In genomic region chr17:29003289-29003688, GRCh38 we compare ENCODE assay signal across 34 cellular contexts. TPM values are rescaled to one million over a fixed set of nuclear protein-coding genes. Genes with fewer than 3 reads are reported as not detected.
"Had no signal": no experiment of that assay in that cellular context is flagged by ENCODE, and none has a peak within 500 bp of the region (broad histone marks: within the 10 kb centered on the region; RNA-seq: fewer than 3 reads in every experiment).

No MANE protein-coding gene starts in this region.

- H3K27ac Mint-ChIP-seq: activated CD4-positive, alpha-beta memory T cell treated with anti-CD3 and anti-CD28 coated beads, Interleukin-2, amount 10 ng/mL, durations not matched to agents 7 days and 5 days; activated CD4-positive, alpha-beta T cell treated with anti-CD3 and anti-CD28 coated beads for 36 hours; activated CD4-positive, alpha-beta T cell treated with anti-CD3 and anti-CD28 coated beads, Interleukin-2, amount 10 ng/mL, durations not matched to agents 7 days and 5 days; activated CD8-positive, alpha-beta memory T cell treated with anti-CD3 and anti-CD28 coated beads, Interleukin-2, amount 10 ng/mL, durations not matched to agents 7 days and 5 days; activated CD8-positive, alpha-beta T cell treated with anti-CD3 and anti-CD28 coated beads, Interleukin-2, amount 10 ng/mL, durations not matched to agents 7 days and 5 days; activated naive CD4-positive, alpha-beta T cell treated with anti-CD3 and anti-CD28 coated beads, Interleukin-2, amount 10 ng/mL, durations not matched to agents 7 days and 5 days; activated naive CD4-positive, alpha-beta T cell treated with anti-CD3 and anti-CD28 coated beads, Interleukin-2, amount 50 U/mL, for 24 hours; activated naive CD8-positive, alpha-beta T cell; activated naive CD8-positive, alpha-beta T cell treated with anti-CD3 and anti-CD28 coated beads, Interleukin-2, amount 10 ng/mL, durations not matched to agents 7 days and 5 days; activated naive CD8-positive, alpha-beta T cell treated with anti-CD3 and anti-CD28 coated beads, Interleukin-2, amount 50 U/mL, for 24 hours; activated T-cell treated with anti-CD3 and anti-CD28 coated beads, Interleukin-2, amount 50 U/mL, for 24 hours; activated T-helper 2 cell treated with anti-CD3 and anti-CD28 coated beads, Interferon-gamma antibody, Interleukin-2, Interleukin-4, amounts not matched to agents 10 μg/mL and 5 μg/mL and 100 μg/mL, durations not matched to agents 14 hours and 24 hours and 36 hours; T-helper 1 cell treated with Interleukin-12 subunit alpha and Interleukin-12 subunit beta and Interleukin-4 antibody, amounts not matched to agents 30 μg/mL and 1 μg/mL, for 36 hours had no signal

- ATAC-seq: activated CD4-positive, alpha-beta T cell treated with anti-CD3 and anti-CD28 coated beads for 36 hours; activated CD4-positive, CD25-positive, alpha-beta regulatory T cell treated with anti-CD3 and anti-CD28 coated beads, Interleukin-2, amount 50 U/mL, for 24 hours; activated CD8-positive, alpha-beta memory T cell treated with anti-CD3 and anti-CD28 coated beads, Interleukin-2, amount 10 ng/mL, durations not matched to agents 7 days and 5 days; activated CD8-positive, alpha-beta T cell treated with anti-CD3 and anti-CD28 coated beads, Interleukin-2, amount 10 ng/mL, durations not matched to agents 7 days and 5 days; activated naive CD8-positive, alpha-beta T cell treated with anti-CD3 and anti-CD28 coated beads, Interleukin-2, amount 50 U/mL, for 24 hours; WTC11 had no signal

- H3K9me3 Mint-ChIP-seq: activated CD4-positive, alpha-beta memory T cell treated with anti-CD3 and anti-CD28 coated beads, Interleukin-2, amount 10 ng/mL, durations not matched to agents 7 days and 5 days; activated CD4-positive, alpha-beta T cell treated with anti-CD3 and anti-CD28 coated beads, Interleukin-2, amount 10 ng/mL, durations not matched to agents 7 days and 5 days; activated naive CD4-positive, alpha-beta T cell treated with anti-CD3 and anti-CD28 coated beads, Interleukin-2, amount 10 ng/mL, durations not matched to agents 7 days and 5 days; activated naive CD4-positive, alpha-beta T cell treated with anti-CD3 and anti-CD28 coated beads, Interleukin-2, amount 50 U/mL, for 24 hours; activated naive CD8-positive, alpha-beta T cell treated with anti-CD3 and anti-CD28 coated beads, Interleukin-2, amount 10 ng/mL, durations not matched to agents 7 days and 5 days; activated naive CD8-positive, alpha-beta T cell treated with anti-CD3 and anti-CD28 coated beads, Interleukin-2, amount 50 U/mL, for 24 hours; activated T-cell treated with anti-CD3 and anti-CD28 coated beads, Interleukin-2, amount 50 U/mL, for 24 hours; activated T-helper 2 cell treated with anti-CD3 and anti-CD28 coated beads, Interferon-gamma antibody, Interleukin-2, Interleukin-4, amounts not matched to agents 10 μg/mL and 5 μg/mL and 100 μg/mL, durations not matched to agents 14 hours and 24 hours and 36 hours; T-helper 1 cell treated with Interleukin-12 subunit alpha and Interleukin-12 subunit beta and Interleukin-4 antibody, amounts not matched to agents 30 μg/mL and 1 μg/mL, for 36 hours; WTC11 had no signal

- H3K36me3 Mint-ChIP-seq: activated CD8-positive, alpha-beta memory T cell treated with anti-CD3 and anti-CD28 coated beads, Interleukin-2, amount 10 ng/mL, durations not matched to agents 7 days and 5 days; activated naive CD4-positive, alpha-beta T cell treated with anti-CD3 and anti-CD28 coated beads, Interleukin-2, amount 10 ng/mL, durations not matched to agents 7 days and 5 days; activated naive CD4-positive, alpha-beta T cell treated with anti-CD3 and anti-CD28 coated beads, Interleukin-2, amount 50 U/mL, for 24 hours; activated naive CD8-positive, alpha-beta T cell; activated naive CD8-positive, alpha-beta T cell treated with anti-CD3 and anti-CD28 coated beads, Interleukin-2, amount 10 ng/mL, durations not matched to agents 7 days and 5 days; WTC11 had no signal

- H3K4me3 ChIP-seq: ascending aorta, breast epithelium had no signal

- H3K4me1 Mint-ChIP-seq: activated CD4-positive, alpha-beta memory T cell treated with anti-CD3 and anti-CD28 coated beads, Interleukin-2, amount 10 ng/mL, durations not matched to agents 7 days and 5 days; activated CD8-positive, alpha-beta memory T cell treated with anti-CD3 and anti-CD28 coated beads, Interleukin-2, amount 10 ng/mL, durations not matched to agents 7 days and 5 days; activated naive CD4-positive, alpha-beta T cell treated with anti-CD3 and anti-CD28 coated beads, Interleukin-2, amount 50 U/mL, for 24 hours; activated naive CD8-positive, alpha-beta T cell treated with anti-CD3 and anti-CD28 coated beads, Interleukin-2, amount 50 U/mL, for 24 hours had no signal

- H3K27ac ChIP-seq: ascending aorta, brain microvascular endothelial cell, breast epithelium, WERI-Rb-1 had no signal

- H3K4me3 Mint-ChIP-seq: activated CD4-positive, alpha-beta memory T cell treated with anti-CD3 and anti-CD28 coated beads, Interleukin-2, amount 10 ng/mL, durations not matched to agents 7 days and 5 days; activated CD4-positive, alpha-beta T cell treated with anti-CD3 and anti-CD28 coated beads for 36 hours; activated CD4-positive, alpha-beta T cell treated with anti-CD3 and anti-CD28 coated beads, Interleukin-2, amount 10 ng/mL, durations not matched to agents 7 days and 5 days; activated CD8-positive, alpha-beta memory T cell treated with anti-CD3 and anti-CD28 coated beads, Interleukin-2, amount 10 ng/mL, durations not matched to agents 7 days and 5 days; activated CD8-positive, alpha-beta T cell treated with anti-CD3 and anti-CD28 coated beads, Interleukin-2, amount 10 ng/mL, durations not matched to agents 7 days and 5 days; activated naive CD4-positive, alpha-beta T cell treated with anti-CD3 and anti-CD28 coated beads, Interleukin-2, amount 10 ng/mL, durations not matched to agents 7 days and 5 days; activated naive CD4-positive, alpha-beta T cell treated with anti-CD3 and anti-CD28 coated beads, Interleukin-2, amount 50 U/mL, for 24 hours; activated naive CD8-positive, alpha-beta T cell; activated naive CD8-positive, alpha-beta T cell treated with anti-CD3 and anti-CD28 coated beads, Interleukin-2, amount 10 ng/mL, durations not matched to agents 7 days and 5 days; activated naive CD8-positive, alpha-beta T cell treated with anti-CD3 and anti-CD28 coated beads, Interleukin-2, amount 50 U/mL, for 24 hours; activated T-cell treated with anti-CD3 and anti-CD28 coated beads, Interleukin-2, amount 50 U/mL, for 24 hours; T-helper 1 cell treated with Interleukin-12 subunit alpha and Interleukin-12 subunit beta and Interleukin-4 antibody, amounts not matched to agents 30 μg/mL and 1 μg/mL, for 36 hours; WTC11 had no signal

- H3K36me3 ChIP-seq: ascending aorta, brain microvascular endothelial cell, breast epithelium had no signal

- DNase-seq: activated CD4-positive, alpha-beta memory T cell treated with anti-CD3 and anti-CD28 coated beads, Interleukin-2, amount 10 ng/mL, durations not matched to agents 7 days and 5 days; activated CD4-positive, alpha-beta T cell treated with anti-CD3 and anti-CD28 coated beads for 1 hour; activated CD4-positive, alpha-beta T cell treated with anti-CD3 and anti-CD28 coated beads for 36 hours; activated CD4-positive, alpha-beta T cell treated with anti-CD3 and anti-CD28 coated beads for 48 hours; activated CD4-positive, alpha-beta T cell treated with anti-CD3 and anti-CD28 coated beads, Interleukin-2, amount 10 ng/mL, durations not matched to agents 7 days and 5 days; activated CD4-positive, alpha-beta T cell treated with anti-CD3 and anti-CD28 coated beads, Interleukin-2, amount 50 U/mL, for 48 hours; activated CD4-positive, CD25-positive, alpha-beta regulatory T cell; activated CD8-positive, alpha-beta memory T cell treated with anti-CD3 and anti-CD28 coated beads for 24 hours; activated CD8-positive, alpha-beta memory T cell treated with anti-CD3 and anti-CD28 coated beads, Interleukin-2, amount 10 ng/mL, durations not matched to agents 7 days and 5 days; activated CD8-positive, alpha-beta memory T cell treated with anti-CD3 and anti-CD28 coated beads, Interleukin-2, amount 50 U/mL, for 48 hours; activated CD8-positive, alpha-beta T cell treated with anti-CD3 and anti-CD28 coated beads, Interleukin-2, amount 10 ng/mL, durations not matched to agents 7 days and 5 days; activated effector memory CD4-positive, alpha-beta T cell treated with Interleukin-2 at 50 U/mL for 16 hours; activated gamma-delta T cell; activated naive CD4-positive, alpha-beta T cell treated with anti-CD3 and anti-CD28 coated beads, Interleukin-2, amount 10 ng/mL, durations not matched to agents 7 days and 5 days; activated naive CD4-positive, alpha-beta T cell treated with Interleukin-2 at 50 U/mL for 16 hours; activated naive CD8-positive, alpha-beta T cell treated with anti-CD3 and anti-CD28 coated beads, Interleukin-2, amount 10 ng/mL, durations not matched to agents 7 days and 5 days; activated naive CD8-positive, alpha-beta T cell treated with anti-CD3 and anti-CD28 coated beads, Interleukin-2, amount 50 U/mL, for 24 hours; activated T-cell treated with anti-CD3 and anti-CD28 coated beads, Interleukin-2, amount 50 U/mL, for 24 hours; activated T-cell treated with anti-CD3 and anti-CD28 coated beads, Interleukin-2, amount 50 U/mL, for 48 hours; central memory CD4-positive, alpha-beta T cell; T-helper 1 cell; T1000; WERI-Rb-1 had no signal

- H3K4me1 ChIP-seq: breast epithelium had no signal

- H3K9me3 ChIP-seq: ascending aorta, breast epithelium had no signal

RNA-seq across cellular contexts. Expression of gene SEZ6, which starts 2.5 kb away (rescaled TPM):
- total RNA-seq: activated CD4-positive, alpha-beta memory T cell treated with anti-CD3 and anti-CD28 coated beads, Interleukin-2, amount 10 ng/mL, durations not matched to agents 7 days and 5 days; activated CD4-positive, alpha-beta T cell treated with anti-CD3 and anti-CD28 coated beads for 36 hours; activated CD4-positive, alpha-beta T cell treated with anti-CD3 and anti-CD28 coated beads, Interleukin-2, amount 10 ng/mL, durations not matched to agents 7 days and 5 days; activated CD8-positive, alpha-beta memory T cell treated with anti-CD3 and anti-CD28 coated beads, Interleukin-2, amount 10 ng/mL, durations not matched to agents 7 days and 5 days; activated CD8-positive, alpha-beta T cell treated with anti-CD3 and anti-CD28 coated beads, Interleukin-2, amount 10 ng/mL, durations not matched to agents 7 days and 5 days; activated naive CD8-positive, alpha-beta T cell treated with anti-CD3 and anti-CD28 coated beads, Interleukin-2, amount 10 ng/mL, durations not matched to agents 7 days and 5 days; activated T-helper 2 cell treated with anti-CD3 and anti-CD28 coated beads, Interferon-gamma antibody, Interleukin-2, Interleukin-4, amounts not matched to agents 10 μg/mL and 5 μg/mL and 100 μg/mL, durations not matched to agents 14 hours and 24 hours and 36 hours; ascending aorta; breast epithelium; cardiac septum; T-helper 2 cell treated with Interferon-gamma antibody and Interleukin-4, amounts not matched to agents 100 ng/mL and 5 ng/mL, for 36 hours had no signal

RNA-seq across cellular contexts. Expression of gene PIPOX, which starts 39.7 kb away (rescaled TPM):
- total RNA-seq: ascending aorta had no signal
